ENCODE assay signal across 3 cellular contexts in genomic region chr1:8026976-8027747, GRCh38.
TF ChIP-seq lines count a peak whose summit lies in the region.

No MANE protein-coding gene starts in this region.

TF ChIP-seq in SK-N-SH, 30 proteins besides CTCF, POLR2A, EP300 and RAD21:
- TF ChIP-seq RCOR1 (IDR thresholded peaks at IDR 0.05; ENCODE audit: low read length): no peak
- TF ChIP-seq MXI1 (IDR thresholded peaks at IDR 0.05; ENCODE audit: low read depth, low read length): no peak
- TF ChIP-seq FOXM1 (IDR thresholded peaks at IDR 0.05; ENCODE audit: low read depth): no peak
- no peak for TF ChIP-seq ELF1 (IDR thresholded peaks at IDR 0.05)
- TF ChIP-seq PBX3 (IDR thresholded peaks at IDR 0.05): no peak
- TF ChIP-seq TAF1 (IDR thresholded peaks at IDR 0.05; ENCODE audit: borderline replicate concordance, low read depth, low read length): no peak
TF ChIP-seq in SK-N-SH: peak in this region for 0.

TF ChIP-seq in SK-N-SH treated with all-trans-retinoic acid at 6 μM for 48 hours, 23 proteins besides CTCF, POLR2A, EP300 and RAD21:
- no peak for TF ChIP-seq ZNF565 (CRISPR knock-in tag; conservative IDR thresholded peaks at IDR 0.05; ENCODE audit: low read depth)
- TF ChIP-seq SNAI2 (CRISPR knock-in tag; IDR thresholded peaks at IDR 0.05): no peak
- TF ChIP-seq ESRRG (CRISPR knock-in tag; IDR thresholded peaks at IDR 0.05): no peak
- TF ChIP-seq CREB5 (CRISPR knock-in tag; IDR thresholded peaks at IDR 0.05; ENCODE audit: low read depth): no peak
- no peak for TF ChIP-seq PPARA (CRISPR knock-in tag; IDR thresholded peaks at IDR 0.05; ENCODE audit: borderline replicate concordance)
TF ChIP-seq in SK-N-SH treated with all-trans-retinoic acid at 6 μM for 48 hours: peak in this region for 0.

TF ChIP-seq in HepG2, 621 proteins besides CTCF, POLR2A, EP300 and RAD21 (continues in another document):
- TF ChIP-seq FOSL2 (CRISPR knock-in tag; IDR thresholded peaks at IDR 0.05) (peak; percentile 80), ZNF83 (CRISPR knock-in tag; IDR thresholded peaks at IDR 0.05; ENCODE audit: borderline replicate concordance) (no peak; the same call in 1 of the 2 replicates), RXRB (CRISPR knock-in tag; IDR thresholded peaks at IDR 0.05; ENCODE audit: borderline replicate concordance) (peak; percentile 97), RBAK (CRISPR knock-in tag; IDR thresholded peaks at IDR 0.05) (no peak), SOX13 (IDR thresholded peaks at IDR 0.05) (peak; percentile 77; the same call in 1 of the 2 replicates), SOX13 (CRISPR knock-in tag; conservative IDR thresholded peaks at IDR 0.05 in 1 of 2, IDR thresholded peaks at IDR 0.05 in 1 of 2) (peak in 1 of 2 experiments; percentile 91; a peak in 2 of 4 replicates), ISL2 (CRISPR knock-in tag; IDR thresholded peaks at IDR 0.05) (peak; percentile 96), ZNF160 (CRISPR knock-in tag; IDR thresholded peaks at IDR 0.05) (no peak), NR2F1 (CRISPR knock-in tag; IDR thresholded peaks at IDR 0.05) (peak; percentile 19 to 76; a peak in 3 of 4 replicates), NR3C1 (CRISPR knock-in tag; IDR thresholded peaks at IDR 0.05) (no peak), ATAD3A (CRISPR knock-in tag; IDR thresholded peaks at IDR 0.05) (no peak), ZNF710 (CRISPR knock-in tag; IDR thresholded peaks at IDR 0.05; ENCODE audit: borderline replicate concordance) (no peak), AHR (CRISPR knock-in tag; IDR thresholded peaks at IDR 0.05) (no peak), ZNF737 (CRISPR knock-in tag; IDR thresholded peaks at IDR 0.05; ENCODE audit: borderline replicate concordance) (peak; percentile 14), ZMYM2 (CRISPR knock-in tag; IDR thresholded peaks at IDR 0.05) (0 out of 2 replicates have a peak, but pooled peaks have one; percentile 58), SYNCRIP (IDR thresholded peaks at IDR 0.05; ENCODE audit: insufficient read depth, low read depth, low read length) (no peak), TRIM24 (CRISPR knock-in tag; IDR thresholded peaks at IDR 0.05) (no peak), MIXL1 (CRISPR knock-in tag; IDR thresholded peaks at IDR 0.05) (peak; percentile 83; the same call in 1 of the 2 replicates), ZNF781 (CRISPR knock-in tag; IDR thresholded peaks at IDR 0.05; ENCODE audit: borderline replicate concordance, not compliant biosample characterization) (no peak), NCOR1 (IDR thresholded peaks at IDR 0.05; ENCODE audit: borderline replicate concordance, low read length) (peak; percentile 85; the same call in 1 of the 2 replicates), CEBPG (CRISPR knock-in tag; IDR thresholded peaks at IDR 0.05) (peak; percentile 93), U2AF2 (IDR thresholded peaks at IDR 0.05; ENCODE audit: low read depth, low read length) (no peak), ZNF446 (CRISPR knock-in tag; IDR thresholded peaks at IDR 0.05) (no peak), ZNF780A (CRISPR knock-in tag; IDR thresholded peaks at IDR 0.05) (0 out of 2 replicates have a peak, but pooled peaks have one; percentile 40), ZNF605 (CRISPR knock-in tag; IDR thresholded peaks at IDR 0.05) (peak; percentile 85), RBM39 (IDR thresholded peaks at IDR 0.05; ENCODE audit: low read depth, low read length, poor library complexity, severe bottlenecking) (no peak), RFX1 (IDR thresholded peaks at IDR 0.05) (no peak), ZNF468 (CRISPR knock-in tag; IDR thresholded peaks at IDR 0.05) (no peak), ZUFSP (CRISPR knock-in tag; IDR thresholded peaks at IDR 0.05; ENCODE audit: borderline replicate concordance) (no peak), GFI1 (CRISPR knock-in tag; IDR thresholded peaks at IDR 0.05; ENCODE audit: borderline replicate concordance) (peak; percentile 82), RXRA (CRISPR knock-in tag; IDR thresholded peaks at IDR 0.05) (peak; percentile 98), ZNF33A (CRISPR knock-in tag; IDR thresholded peaks at IDR 0.05; ENCODE audit: borderline replicate concordance) (no peak), THAP9 (CRISPR knock-in tag; IDR thresholded peaks at IDR 0.05; ENCODE audit: borderline replicate concordance) (peak; percentile 16; the same call in 1 of the 2 replicates), DBP (CRISPR knock-in tag; IDR thresholded peaks at IDR 0.05; ENCODE audit: not compliant biosample characterization) (no peak), PAWR (CRISPR knock-in tag; IDR thresholded peaks at IDR 0.05; ENCODE audit: borderline replicate concordance) (no peak), DR1 (CRISPR knock-in tag; IDR thresholded peaks at IDR 0.05) (no peak), YEATS2 (CRISPR knock-in tag; IDR thresholded peaks at IDR 0.05; ENCODE audit: borderline replicate concordance) (no peak), ZMAT5 (CRISPR knock-in tag; IDR thresholded peaks at IDR 0.05; ENCODE audit: borderline replicate concordance, low read depth) (no peak), ZNF775 (CRISPR knock-in tag; IDR thresholded peaks at IDR 0.05; ENCODE audit: borderline replicate concordance) (no peak), BHLHE40 (IDR thresholded peaks at IDR 0.05; ENCODE audit: low read length) (no peak), NCOA5 (CRISPR knock-in tag; IDR thresholded peaks at IDR 0.05) (no peak), KMT2B (CRISPR knock-in tag; IDR thresholded peaks at IDR 0.05) (no peak), PPARG (CRISPR knock-in tag; conservative IDR thresholded peaks at IDR 0.05) (peak; percentile 72), PRPF4 (IDR thresholded peaks at IDR 0.05; ENCODE audit: low read depth, low read length, poor library complexity, severe bottlenecking) (peak; percentile 16), HOXA9 (CRISPR knock-in tag; IDR thresholded peaks at IDR 0.05; ENCODE audit: borderline replicate concordance) (peak; percentile 70), PRDM4 (CRISPR knock-in tag; IDR thresholded peaks at IDR 0.05; ENCODE audit: borderline replicate concordance) (no peak), ZNF709 (CRISPR knock-in tag; IDR thresholded peaks at IDR 0.05) (peak; percentile 61; the same call in 1 of the 2 replicates), FOXP4 (CRISPR knock-in tag; IDR thresholded peaks at IDR 0.05) (peak; percentile 97), ZNF432 (CRISPR knock-in tag; IDR thresholded peaks at IDR 0.05; ENCODE audit: borderline replicate concordance) (no peak), ZBTB46 (CRISPR knock-in tag; IDR thresholded peaks at IDR 0.05; ENCODE audit: borderline replicate concordance) (no peak)
